ENCODE assay signal across 17 cellular contexts in genomic region chr10:90988024-90988423, GRCh38.
DNase-seq lines count a peak whose midpoint lies in the region; ATAC-seq, FAIRE-seq and TF ChIP-seq lines count a peak whose summit lies in the region.
"Had no signal": no experiment of that assay in that cellular context is flagged by ENCODE, and none has a peak within 500 bp of the region (broad histone marks: within the 10 kb centered on the region; RNA-seq: fewer than 3 reads in every experiment).

No MANE protein-coding gene starts in this region.

- no peak for DNase-seq in heart right ventricle
- DNase-seq in cardiac septum (ENCODE audit: low spot score), result no peak
- no peak for DNase-seq in A549 (ENCODE audit: low read depth in 1 of 2, low spot score in 1 of 2)
- DNase-seq in IMR-90, result no peak
- no peak for DNase-seq in mesenchymal stem cell
- DNase-seq in immature natural killer cell, result no peak
- DNase-seq in endodermal cell, result no peak
- DNase-seq: Calu3; CD8-positive, alpha-beta T cell; DMS53; GDM1; HCEC 1CT had no signal

- CTCF ChIA-PET in A549 (lab: Yijun Ruan, JAX) (interaction anchor here (1.4 to 1.5 kb wide), 2 partner anchors 18 to 76 kb away, joined by 3 to 5 read pairs; no protein-coding TSS in a partner anchor), IMR-90 (lab: Yijun Ruan, JAX) (no interaction called here)

- H3K4me3 ChIP-seq in heart right ventricle, result no peak overlapping the region
- no peak overlapping the region for H3K4me3 ChIP-seq in A549
- no peak overlapping the region for H3K4me3 ChIP-seq in IMR-90 (ENCODE audit: insufficient read depth, low read depth, low read length)
- no peak overlapping the region for H3K4me3 ChIP-seq in mesenchymal stem cell (ENCODE audit: insufficient read depth in 1 of 2, low read depth in 1 of 2, low read length in 2 of 2)
- no peak overlapping the region for H3K4me3 ChIP-seq in endodermal cell (ENCODE audit: low read length)
- H3K4me3 ChIP-seq: BLaER1 treated with 17β-estradiol and CSF1 and Interleukin-3, amounts not matched to agents 10 nM and 100 nM; GM23338 had no signal

- no peak overlapping the region for H2BK120ac ChIP-seq in IMR-90 (ENCODE audit: low read depth, low read length)
- no peak overlapping the region for H2BK120ac ChIP-seq in mesenchymal stem cell (ENCODE audit: low read depth, low read length)

- H3K4me1 Mint-ChIP-seq in immature natural killer cell (no peaks in the 10 kb centered on the region), endodermal cell (peaks cover 44% of the 10 kb centered on the region)

- H4K8ac ChIP-seq in IMR-90 (ENCODE audit: low read depth in 2 of 2, low read length in 2 of 2) (no peak overlapping the region), mesenchymal stem cell (ENCODE audit: low read length) (no peak overlapping the region)

- H3K14ac ChIP-seq in IMR-90 (replicated peaks; ENCODE audit: low read depth, low read length) (no peak overlapping the region), mesenchymal stem cell (ENCODE audit: low read length in 2 of 2) (no peak overlapping the region)

- H2AK5ac ChIP-seq in IMR-90 (ENCODE audit: low read depth, low read length) (no peak overlapping the region), mesenchymal stem cell (ENCODE audit: low read length, severe bottlenecking) (no peak overlapping the region)

- TF ChIP-seq CTCF in heart right ventricle (IDR thresholded peaks at IDR 0.05) (no peak), A549 (IDR thresholded peaks at IDR 0.05) (no peak), IMR-90 (conservative IDR thresholded peaks at IDR 0.05; ENCODE audit: low read depth, low read length) (no peak), endodermal cell (conservative IDR thresholded peaks at IDR 0.05) (no peak)

- H2BK5ac ChIP-seq in IMR-90 (ENCODE audit: low read depth, low read length, poor library complexity, severe bottlenecking) (no peak overlapping the region), mesenchymal stem cell (ENCODE audit: low read depth, low read length, poor library complexity, severe bottlenecking) (no peak overlapping the region)

- H3K4me2 ChIP-seq in A549, result no peak overlapping the region
- H3K4me2 ChIP-seq in IMR-90 (ENCODE audit: low read depth, low read length), result no peak overlapping the region
- H3K4me2 ChIP-seq in mesenchymal stem cell (ENCODE audit: low read length, poor library complexity, severe bottlenecking), result no peak overlapping the region
- H3K4me2 ChIP-seq: GM23338 had no signal

- BruUV-seq in IMR-90 (replicated peaks; lab: Mats Ljungman, UMichigan), result no TSS peak

- H3K27me3 Mint-ChIP-seq in immature natural killer cell (ENCODE audit: low read depth in 3 of 3) (no peaks in the 10 kb centered on the region), endodermal cell (ENCODE audit: insufficient read depth) (peaks cover 19% of the 10 kb centered on the region)

- H3K79me1 ChIP-seq in IMR-90 (ENCODE audit: low read depth in 1 of 2, low read length in 2 of 2) (no peaks in the 10 kb centered on the region), mesenchymal stem cell (replicated peaks; ENCODE audit: low read length, poor library complexity, severe bottlenecking) (no peaks in the 10 kb centered on the region)

- no peak for TF ChIP-seq POLR2A in A549 (IDR thresholded peaks at IDR 0.05; ENCODE audit: low read length)
- TF ChIP-seq POLR2A in IMR-90 (IDR thresholded peaks at IDR 0.05; ENCODE audit: low read depth, low read length), result no peak

- H3K4me1 ChIP-seq in heart right ventricle (peaks cover 0 to 48% (median 18%) of the 10 kb centered on the region in 9 donors), A549 (no peaks in the 10 kb centered on the region), IMR-90 (ENCODE audit: control insufficient read depth, insufficient read depth, low read length) (no peaks in the 10 kb centered on the region), mesenchymal stem cell (ENCODE audit: control insufficient read depth, insufficient read depth, low read depth, low read length) (no peaks in the 10 kb centered on the region), endodermal cell (ENCODE audit: control insufficient read depth, insufficient read depth, low read length) (peaks cover 26% of the 10 kb centered on the region)

- H2BK12ac ChIP-seq in mesenchymal stem cell (ENCODE audit: low read length in 2 of 2), result no peak overlapping the region

- H2BK15ac ChIP-seq in IMR-90 (ENCODE audit: low read depth, low read length), result no peak overlapping the region
- H2BK15ac ChIP-seq in mesenchymal stem cell (ENCODE audit: low read depth, poor library complexity, severe bottlenecking), result no peak overlapping the region

- H3K4me3 Mint-ChIP-seq in immature natural killer cell (no peak overlapping the region), endodermal cell (no peak overlapping the region)
- H3K4me3 Mint-ChIP-seq: CD8-positive, alpha-beta T cell; GM23338 had no signal

- no peak overlapping the region for H4K5ac ChIP-seq in IMR-90 (ENCODE audit: low read depth, low read length)

- no peak for TF ChIP-seq EP300 in A549 (IDR thresholded peaks at IDR 0.05)

- no peak for ATAC-seq in heart right ventricle
- no peak for ATAC-seq in A549
- no peak for ATAC-seq in IMR-90 (ENCODE audit: low read depth)
- no peak for ATAC-seq in HG03457 (IDR thresholded peaks at IDR 0.05; ENCODE audit: unreplicated experiment)
- ATAC-seq: CD8-positive, alpha-beta T cell; GM23338 had no signal

- dilution Hi-C loops in IMR-90 (cut with HindIII; ENCODE audit: low sequenced_read_pairs, unreplicated experiment), result no loop called here

- no peak for TF ChIP-seq RAD21 in A549 (conservative IDR thresholded peaks at IDR 0.05 in 1 of 2, IDR thresholded peaks at IDR 0.05 in 1 of 2)
- TF ChIP-seq RAD21 in IMR-90 (IDR thresholded peaks at IDR 0.05; ENCODE audit: low read length), result no peak

- H4K20me1 ChIP-seq in IMR-90 (ENCODE audit: insufficient read depth, low read length), result no peaks in the 10 kb centered on the region
- H4K20me1 ChIP-seq: BLaER1 treated with 17β-estradiol and CSF1 and Interleukin-3, amounts not matched to agents 10 nM and 100 nM had no signal

- H3K36me3 Mint-ChIP-seq in immature natural killer cell (no peaks in the 10 kb centered on the region), endodermal cell (ENCODE audit: low read depth) (no peaks in the 10 kb centered on the region)
- H3K36me3 Mint-ChIP-seq: CD8-positive, alpha-beta T cell had no signal

- H3K27ac Mint-ChIP-seq in immature natural killer cell (no peak overlapping the region), endodermal cell (no peak overlapping the region)
- H3K27ac Mint-ChIP-seq: CD8-positive, alpha-beta T cell; GM23338 had no signal

- intact Hi-C loops in heart right ventricle (cut with DNase I), result loop anchor here in 2 of 10 donors (5.0 kb wide), 1 partner anchor 66 kb away; the partner anchor contains the start of gene ANKRD1 (in 2 of the 2)
- intact Hi-C loops in cardiac septum (cut with DNase I), result loop anchor here (2.0 kb wide), 1 partner anchor 67 kb away; the partner anchor contains the start of gene ANKRD1
- intact Hi-C loops in IMR-90 (cut with micrococcal nuclease), result no loop called here

- H3K9ac ChIP-seq in IMR-90 (ENCODE audit: low read depth, low read length) (no peak overlapping the region), mesenchymal stem cell (ENCODE audit: low read length) (no peak overlapping the region), endodermal cell (ENCODE audit: extremely low read depth, low read length, poor library complexity, severe bottlenecking) (no peak overlapping the region)
- H3K9ac ChIP-seq: BLaER1 treated with 17β-estradiol and CSF1 and Interleukin-3, amounts not matched to agents 10 nM and 100 nM had no signal

- no peak for FAIRE-seq in A549 (lab: Jason Lieb, UNC)
- FAIRE-seq: H54 had no signal

- WGBS in heart right ventricle, 2 donors, result 95 to 97% methylated on average over 4 of the region's 4 CpGs
- 96% methylated on average over 3 of the region's 4 CpGs for WGBS in A549 (ENCODE audit: missing lambda C conversion rate)
- WGBS in IMR-90 (ENCODE audit: extremely low coverage in 2 of 2, insufficient read length in 1 of 2), 2 experiments, result no CpG with 5 or more reads among the region's 4 CpGs
- WGBS in mesenchymal stem cell, result 100% methylated on average over 4 of the region's 4 CpGs
- WGBS in endodermal cell (ENCODE audit: insufficient coverage in 1 of 2, insufficient read length in 1 of 2), 2 experiments, result 88 to 100% methylated on average over 2 to 4 of the region's 4 CpGs

- no peak overlapping the region for H2AFZ ChIP-seq in IMR-90 (replicated peaks; ENCODE audit: low read length, poor library complexity)
- H2AFZ ChIP-seq in mesenchymal stem cell (ENCODE audit: low read depth, low read length), result no peak overlapping the region
- H2AFZ ChIP-seq: GM23338 had no signal

- no peaks in the 10 kb centered on the region for H3K9me1 ChIP-seq in IMR-90 (ENCODE audit: insufficient read depth, low read length)

- no peaks in the 10 kb centered on the region for H3K9me3 ChIP-seq in heart right ventricle
- no peaks in the 10 kb centered on the region for H3K9me3 ChIP-seq in A549
- no peaks in the 10 kb centered on the region for H3K9me3 ChIP-seq in IMR-90 (ENCODE audit: control insufficient read depth, insufficient read depth, low read length)
- H3K9me3 ChIP-seq in mesenchymal stem cell (ENCODE audit: control insufficient read depth, low read length), result no peaks in the 10 kb centered on the region
- H3K9me3 ChIP-seq in endodermal cell (ENCODE audit: control insufficient read depth, low read length), result no peaks in the 10 kb centered on the region
- H3K9me3 ChIP-seq: BLaER1 treated with 17β-estradiol and CSF1 and Interleukin-3, amounts not matched to agents 10 nM and 100 nM had no signal

- H3K36me3 ChIP-seq in heart right ventricle (no peaks in the 10 kb centered on the region), IMR-90 (ENCODE audit: control insufficient read depth, insufficient read depth, low read length) (no peaks in the 10 kb centered on the region), mesenchymal stem cell (ENCODE audit: control insufficient read depth in 1 of 2, insufficient read depth in 2 of 2, low read depth in 1 of 2, low read length in 2 of 2) (no peaks in the 10 kb centered on the region), endodermal cell (ENCODE audit: control insufficient read depth, insufficient read depth, low read length) (no peaks in the 10 kb centered on the region)
- H3K36me3 ChIP-seq: BLaER1 treated with 17β-estradiol and CSF1 and Interleukin-3, amounts not matched to agents 10 nM and 100 nM had no signal

- no peak overlapping the region for H3K23ac ChIP-seq in IMR-90 (ENCODE audit: low read depth, low read length)
- H3K23ac ChIP-seq in mesenchymal stem cell (ENCODE audit: low read length in 2 of 2), result no peak overlapping the region

- POLR2A ChIA-PET in A549 (lab: Yijun Ruan, JAX), result no interaction called here
- POLR2A ChIA-PET in IMR-90 (lab: Charles Lee; ENCODE audit: unreplicated experiment), result no interaction called here

- no peak overlapping the region for H4K91ac ChIP-seq in IMR-90 (ENCODE audit: insufficient read depth, low read depth, low read length)
- peak overlapping the region; percentile 49 for H4K91ac ChIP-seq in mesenchymal stem cell (ENCODE audit: low read length)

- H3K27me3 ChIP-seq in heart right ventricle (no peaks in the 10 kb centered on the region), IMR-90 (ENCODE audit: control insufficient read depth, insufficient read depth, low read length) (peaks cover 2% of the 10 kb centered on the region), mesenchymal stem cell (ENCODE audit: control insufficient read depth in 1 of 2, insufficient read depth in 1 of 2, low read length in 2 of 2) (no peaks in the 10 kb centered on the region), endodermal cell (ENCODE audit: control insufficient read depth, insufficient read depth, low read length, poor library complexity, severe bottlenecking) (no peaks in the 10 kb centered on the region)
- H3K27me3 ChIP-seq: BLaER1 treated with 17β-estradiol and CSF1 and Interleukin-3, amounts not matched to agents 10 nM and 100 nM had no signal

- no peak overlapping the region for H2AK9ac ChIP-seq in IMR-90 (replicated peaks; ENCODE audit: low read depth, low read length, poor library complexity)

- no peak overlapping the region for H3K56ac ChIP-seq in IMR-90 (ENCODE audit: extremely low read depth, insufficient read depth, low read length)

- H3K27ac ChIP-seq in heart right ventricle (peak overlapping the region in 6 of 10 donors; percentile 42 to 84 (median 71)), A549 (no peak overlapping the region), IMR-90 (ENCODE audit: insufficient read depth, low read length) (no peak overlapping the region), mesenchymal stem cell (ENCODE audit: low read length, poor library complexity, severe bottlenecking) (no peak overlapping the region), endodermal cell (ENCODE audit: low read depth, low read length) (no peak overlapping the region)
- H3K27ac ChIP-seq: 22Rv1; BLaER1 treated with 17β-estradiol and CSF1 and Interleukin-3, amounts not matched to agents 10 nM and 100 nM had no signal

- in situ Hi-C loops in IMR-90 (cut with MboI; ENCODE audit: low sequenced_read_pairs), result no loop called here

- H3K18ac ChIP-seq in IMR-90 (ENCODE audit: low read depth, low read length) (no peak overlapping the region), mesenchymal stem cell (ENCODE audit: low read depth in 1 of 2, low read length in 2 of 2) (no peak overlapping the region)

- no peak overlapping the region for H2BK20ac ChIP-seq in IMR-90 (ENCODE audit: low read depth, low read length)

- H3K9me3 Mint-ChIP-seq in immature natural killer cell, result peaks cover 0 to 2% (median 0%) of the 10 kb centered on the region in 6 donors
- no peaks in the 10 kb centered on the region for H3K9me3 Mint-ChIP-seq in endodermal cell
- H3K9me3 Mint-ChIP-seq: CD8-positive, alpha-beta T cell; GM23338 had no signal

- no peak overlapping the region for H3K4ac ChIP-seq in IMR-90 (ENCODE audit: low read depth, low read length)
- no peak overlapping the region for H3K4ac ChIP-seq in mesenchymal stem cell (ENCODE audit: low read depth in 1 of 2, low read length in 2 of 2)

Comparison
In these comparisons a context has a peak if more than half of its experiments do, and no peak if none do; other contexts are left out.
1. H3K27ac ChIP-seq: peak in heart right ventricle (6 of 10); none in A549 (0 of 2), IMR-90 (single experiment), mesenchymal stem cell (single experiment) and endodermal cell (single experiment).